Comparison of ENCODE assay signal across 12 cellular contexts in the genomic region with DNA sequence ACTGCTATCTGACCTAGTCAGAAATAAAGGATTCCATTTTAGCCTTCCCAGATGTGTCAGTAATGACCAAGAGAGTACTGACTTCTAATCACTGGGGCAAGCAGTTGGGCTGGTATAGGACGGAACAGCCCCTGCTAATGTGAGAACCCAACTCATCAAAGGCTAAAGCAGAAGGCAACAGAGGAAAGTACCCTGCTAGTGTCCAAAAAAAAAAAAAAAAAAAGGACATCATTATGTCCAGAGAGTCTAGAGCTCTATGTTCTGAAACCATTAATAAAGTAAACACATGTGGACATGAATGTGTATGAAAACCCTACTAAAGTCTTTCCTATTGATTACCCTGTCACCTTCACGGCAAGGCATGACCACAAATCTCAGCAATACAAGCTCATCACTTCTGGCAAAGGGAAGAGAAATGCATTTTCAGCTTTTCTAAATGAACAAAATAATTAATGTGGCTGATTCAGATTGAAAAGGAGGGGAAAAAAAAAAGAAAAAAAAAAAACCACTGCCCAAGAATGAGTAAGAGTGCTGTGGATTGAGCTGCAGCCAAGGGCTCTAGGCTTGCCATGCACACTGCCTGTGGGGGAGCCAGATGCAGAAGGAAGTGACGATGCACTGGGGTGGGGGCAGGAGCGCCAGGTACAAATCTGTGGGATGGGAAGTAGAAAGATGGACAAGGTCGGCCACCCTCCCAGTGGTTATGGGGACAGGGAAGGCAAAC.
A peak's percentile ranks its signal among the peaks of the same experiment; 100 is the strongest.
DNase-seq lines count a peak whose midpoint lies in the region; ATAC-seq and TF ChIP-seq lines count a peak whose summit lies in the region.
"Had no signal": no experiment of that assay in that cellular context is flagged by ENCODE, and none has a peak within 500 bp of the region (broad histone marks: within the 10 kb centered on the region; RNA-seq: fewer than 3 reads in every experiment).

No MANE protein-coding gene starts in this region.

- CTCF ChIA-PET in PC-3 (lab: Charles Lee): no interaction called here

- no peaks in the 10 kb centered on the region for H3K9me3 ChIP-seq in right atrium auricular region
- H3K9me3 ChIP-seq in PC-3 (ENCODE audit: low read length): no peaks in the 10 kb centered on the region
- H3K9me3 ChIP-seq: right lobe of liver, SJSA1 had no signal

- no peaks in the 10 kb centered on the region for H3K27me3 Mint-ChIP-seq in stimulated activated naive B cell treated with anti-CD40 and anti-IgM and Interleukin-4, amounts not matched to agents 10 μg/mL and 1 μg/mL and 100 μg/mL, for 72 hours
- peaks cover 1% of the 10 kb centered on the region for H3K27me3 Mint-ChIP-seq in endothelial cell (ENCODE audit: unreplicated experiment)

- H4K20me1 ChIP-seq in PC-3 (ENCODE audit: low read length): no peaks in the 10 kb centered on the region

- ATAC-seq in PC-3: peak; percentile 77
- peak; percentile 57 to 74 for ATAC-seq in stimulated activated naive B cell treated with anti-CD40 and anti-IgM and Interleukin-4, amounts not matched to agents 10 μg/mL and 1 μg/mL and 100 μg/mL, for 72 hours (replicated peaks)

- peaks cover 0 to 16% of the 10 kb centered on the region in 2 donors for H3K4me1 ChIP-seq in right atrium auricular region
- H3K4me1 ChIP-seq in PC-3 (ENCODE audit: insufficient read depth, low read length): no peaks in the 10 kb centered on the region
- H3K4me1 ChIP-seq: right lobe of liver had no signal

- no peaks in the 10 kb centered on the region for H3K9me2 ChIP-seq in PC-3 (replicated peaks; ENCODE audit: low read length)

- peaks cover 73 to 77% of the 10 kb centered on the region in 2 donors for H3K36me3 Mint-ChIP-seq in stimulated activated naive B cell treated with anti-CD40 and anti-IgM and Interleukin-4, amounts not matched to agents 10 μg/mL and 1 μg/mL and 100 μg/mL, for 72 hours
- peaks cover 55% of the 10 kb centered on the region for H3K36me3 Mint-ChIP-seq in endothelial cell (ENCODE audit: low read depth, unreplicated experiment)

- no TSS peak for BruUV-seq in PC-3 (replicated peaks; lab: Mats Ljungman, UMichigan)

- H3K9ac ChIP-seq in PC-3 (ENCODE audit: low read length): no peak overlapping the region

- DNase-seq in right atrium auricular region (ENCODE audit: low spot score): no peak
- DNase-seq in cardiac septum (ENCODE audit: low spot score): no peak
- peak; percentile 35 for DNase-seq in PC-3
- DNase-seq in stimulated activated naive B cell treated with anti-CD40 and anti-IgM and Interleukin-4, amounts not matched to agents 10 μg/mL and 1 μg/mL and 100 μg/mL, for 72 hours: peak; percentile 35
- no peak for DNase-seq in cerebellar nuclear complex (lab: John Stamatoyannopoulos, UW)
- DNase-seq in endothelial cell (ENCODE audit: low spot score): no peak
- DNase-seq in SK-N-DZ (ENCODE audit: low spot score): no peak
- DNase-seq: NCI-H2171 treated with DMSO at 0.1 percent for 48 hours had no signal

- H3K36me3 ChIP-seq in right atrium auricular region: peaks cover 68% of the 10 kb centered on the region
- H3K36me3 ChIP-seq in PC-3 (ENCODE audit: low read depth, low read length): peaks cover 22% of the 10 kb centered on the region; the same call in 1 of the 2 replicates

- H3K79me2 ChIP-seq in PC-3 (ENCODE audit: low read length): no peaks in the 10 kb centered on the region

- no peaks in the 10 kb centered on the region for H3F3A ChIP-seq in PC-3 (ENCODE audit: low read length, unreplicated experiment)

- H3K27me3 ChIP-seq in right atrium auricular region (no peaks in the 10 kb centered on the region), PC-3 (ENCODE audit: low read length) (no peaks in the 10 kb centered on the region)
- H3K27me3 ChIP-seq: right lobe of liver, SJSA1 had no signal

- no peak overlapping the region for H3K4me2 ChIP-seq in PC-3 (ENCODE audit: low read length)

- no peaks in the 10 kb centered on the region for H3K9me3 Mint-ChIP-seq in stimulated activated naive B cell treated with anti-CD40 and anti-IgM and Interleukin-4, amounts not matched to agents 10 μg/mL and 1 μg/mL and 100 μg/mL, for 72 hours
- H3K9me3 Mint-ChIP-seq in endothelial cell (ENCODE audit: unreplicated experiment): no peaks in the 10 kb centered on the region

- no peak overlapping the region for H2AFZ ChIP-seq in PC-3 (ENCODE audit: low read length)

- POLR2A ChIA-PET in PC-3 (lab: Charles Lee; ENCODE audit: unreplicated experiment): interaction anchor here (0.6 kb wide), 1 partner anchor 39 kb away, joined by 3 read pairs; no protein-coding TSS in a partner anchor

- peaks cover 47 to 71% of the 10 kb centered on the region in 2 donors for H3K4me1 Mint-ChIP-seq in stimulated activated naive B cell treated with anti-CD40 and anti-IgM and Interleukin-4, amounts not matched to agents 10 μg/mL and 1 μg/mL and 100 μg/mL, for 72 hours
- H3K4me1 Mint-ChIP-seq in endothelial cell (ENCODE audit: unreplicated experiment): no peaks in the 10 kb centered on the region

- intact Hi-C loops in cardiac septum (cut with DNase I) (no loop called here), PC-3 (cut with micrococcal nuclease) (no loop called here)

- H3K4me3 ChIP-seq in right atrium auricular region (no peak overlapping the region), PC-3 (ENCODE audit: low read length) (no peak overlapping the region)
- H3K4me3 ChIP-seq: right lobe of liver, SJSA1 had no signal

- peak overlapping the region; percentile 19 to 36 for H3K27ac ChIP-seq in right atrium auricular region
- H3K27ac ChIP-seq in PC-3 (ENCODE audit: low read length): no peak overlapping the region
- peak overlapping the region; percentile 24 for H3K27ac ChIP-seq in cingulate gyrus (ENCODE audit: low read depth, low read length)
- H3K27ac ChIP-seq: C4-2B, right lobe of liver, SJSA1 had no signal

- peak overlapping the region; percentile 89 for H3K27ac Mint-ChIP-seq in stimulated activated naive B cell treated with anti-CD40 and anti-IgM and Interleukin-4, amounts not matched to agents 10 μg/mL and 1 μg/mL and 100 μg/mL, for 72 hours
- H3K27ac Mint-ChIP-seq in endothelial cell (ENCODE audit: unreplicated experiment): no peak overlapping the region

- H3K4me3 Mint-ChIP-seq in stimulated activated naive B cell treated with anti-CD40 and anti-IgM and Interleukin-4, amounts not matched to agents 10 μg/mL and 1 μg/mL and 100 μg/mL, for 72 hours: peak overlapping the region; percentile 21 to 25
- no peak overlapping the region for H3K4me3 Mint-ChIP-seq in endothelial cell (ENCODE audit: unreplicated experiment)

- TF ChIP-seq CTCF in right atrium auricular region (IDR thresholded peaks at IDR 0.05) (no peak), PC-3 (conservative IDR thresholded peaks at IDR 0.05; ENCODE audit: low read depth, low read length) (no peak), endothelial cell (IDR thresholded peaks at IDR 0.05; ENCODE audit: unreplicated experiment) (no peak)

Comparison
In these comparisons a context has a peak if more than half of its experiments do, and no peak if none do; other contexts are left out.
1. DNase-seq: peak in PC-3 (single experiment) and stimulated activated naive B cell treated with anti-CD40 and anti-IgM and Interleukin-4, amounts not matched to agents 10 μg/mL and 1 μg/mL and 100 μg/mL, for 72 hours (single experiment); none in right atrium auricular region (single experiment), cardiac septum (single experiment), cerebellar nuclear complex (0 of 2), endothelial cell (single experiment) and SK-N-DZ (single experiment).